1 cellular context compared by ENCODE assay signal in the genomic region with DNA sequence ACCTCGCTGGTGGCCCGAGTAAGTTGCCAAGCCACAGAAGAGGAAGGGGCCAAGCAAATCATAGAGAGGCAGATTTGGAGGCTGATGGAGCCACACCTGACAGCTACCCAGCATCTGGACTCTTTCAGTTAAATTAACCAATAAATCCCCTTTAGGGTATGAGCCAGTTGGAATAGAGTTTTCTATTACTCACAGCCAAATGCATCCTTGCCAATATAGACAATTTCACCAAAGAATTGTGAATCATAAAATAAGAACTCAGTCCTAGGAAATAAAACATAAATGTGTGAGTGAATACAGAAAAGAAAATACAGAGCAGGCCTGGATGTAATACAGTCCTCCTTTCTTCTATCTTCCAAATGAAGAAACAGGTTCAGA.
TF ChIP-seq lines count a peak whose summit lies in the region.

No MANE protein-coding gene starts in this region.

TF ChIP-seq in SK-N-SH, 30 proteins besides CTCF, POLR2A, EP300 and RAD21 (continued from another document):
- TF ChIP-seq FOXJ3 (CRISPR knock-in tag; IDR thresholded peaks at IDR 0.05) (no peak), TAF1 (IDR thresholded peaks at IDR 0.05; ENCODE audit: borderline replicate concordance, low read depth, low read length) (no peak), SMC3 (IDR thresholded peaks at IDR 0.05; ENCODE audit: low read depth, low read length) (no peak), JUND (IDR thresholded peaks at IDR 0.05) (peak; percentile 75), TEAD4 (IDR thresholded peaks at IDR 0.05; ENCODE audit: borderline replicate concordance, insufficient read depth) (peak; percentile 47; the same call in 1 of the 2 replicates), GABPA (IDR thresholded peaks at IDR 0.05; ENCODE audit: low read depth) (no peak), FOXM1 (IDR thresholded peaks at IDR 0.05; ENCODE audit: low read depth) (peak; percentile 72; the same call in 1 of the 2 replicates), TCF12 (IDR thresholded peaks at IDR 0.05) (peak; percentile 98), EZH2phosphoT487 (IDR thresholded peaks at IDR 0.05; ENCODE audit: borderline replicate concordance, low read depth) (no peak), MXI1 (IDR thresholded peaks at IDR 0.05; ENCODE audit: low read depth, low read length) (no peak), NFIC (IDR thresholded peaks at IDR 0.05; ENCODE audit: borderline replicate concordance) (peak; percentile 89), RXRA (IDR thresholded peaks at IDR 0.05; ENCODE audit: borderline replicate concordance, low read depth) (peak; percentile 67; the same call in 1 of the 2 replicates), SIN3A (IDR thresholded peaks at IDR 0.05; ENCODE audit: borderline replicate concordance, low read depth, low read length) (no peak), POLR2AphosphoS5 (IDR thresholded peaks at IDR 0.05; ENCODE audit: low read depth, low read length) (peak; percentile 44; the same call in 1 of the 2 replicates), YY1 (IDR thresholded peaks at IDR 0.05; ENCODE audit: low read depth) (no peak), CHD2 (IDR thresholded peaks at IDR 0.05; ENCODE audit: low read length, partially characterized antibody) (no peak), RFX5 (IDR thresholded peaks at IDR 0.05; ENCODE audit: low read length) (no peak), FOSL2 (IDR thresholded peaks at IDR 0.05; ENCODE audit: borderline replicate concordance, low read depth) (peak; percentile 57; the same call in 1 of the 2 replicates), MEF2A (IDR thresholded peaks at IDR 0.05; ENCODE audit: borderline replicate concordance, low read depth) (0 out of 2 replicates have a peak, but pooled peaks have one; percentile 9)
- TF ChIP-seq, protein P1, sequence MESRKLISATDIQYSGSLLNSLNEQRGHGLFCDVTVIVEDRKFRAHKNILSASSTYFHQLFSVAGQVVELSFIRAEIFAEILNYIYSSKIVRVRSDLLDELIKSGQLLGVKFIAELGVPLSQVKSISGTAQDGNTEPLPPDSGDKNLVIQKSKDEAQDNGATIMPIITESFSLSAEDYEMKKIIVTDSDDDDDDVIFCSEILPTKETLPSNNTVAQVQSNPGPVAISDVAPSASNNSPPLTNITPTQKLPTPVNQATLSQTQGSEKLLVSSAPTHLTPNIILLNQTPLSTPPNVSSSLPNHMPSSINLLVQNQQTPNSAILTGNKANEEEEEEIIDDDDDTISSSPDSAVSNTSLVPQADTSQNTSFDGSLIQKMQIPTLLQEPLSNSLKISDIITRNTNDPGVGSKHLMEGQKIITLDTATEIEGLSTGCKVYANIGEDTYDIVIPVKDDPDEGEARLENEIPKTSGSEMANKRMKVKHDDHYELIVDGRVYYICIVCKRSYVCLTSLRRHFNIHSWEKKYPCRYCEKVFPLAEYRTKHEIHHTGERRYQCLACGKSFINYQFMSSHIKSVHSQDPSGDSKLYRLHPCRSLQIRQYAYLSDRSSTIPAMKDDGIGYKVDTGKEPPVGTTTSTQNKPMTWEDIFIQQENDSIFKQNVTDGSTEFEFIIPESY (IDR thresholded peaks at IDR 0.05; ENCODE audit: borderline replicate concordance, low read depth): no peak
- TF ChIP-seq, protein P2, sequence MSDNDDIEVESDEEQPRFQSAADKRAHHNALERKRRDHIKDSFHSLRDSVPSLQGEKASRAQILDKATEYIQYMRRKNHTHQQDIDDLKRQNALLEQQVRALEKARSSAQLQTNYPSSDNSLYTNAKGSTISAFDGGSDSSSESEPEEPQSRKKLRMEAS (IDR thresholded peaks at IDR 0.05; ENCODE audit: low read depth): no peak
- TF ChIP-seq, protein P3, sequence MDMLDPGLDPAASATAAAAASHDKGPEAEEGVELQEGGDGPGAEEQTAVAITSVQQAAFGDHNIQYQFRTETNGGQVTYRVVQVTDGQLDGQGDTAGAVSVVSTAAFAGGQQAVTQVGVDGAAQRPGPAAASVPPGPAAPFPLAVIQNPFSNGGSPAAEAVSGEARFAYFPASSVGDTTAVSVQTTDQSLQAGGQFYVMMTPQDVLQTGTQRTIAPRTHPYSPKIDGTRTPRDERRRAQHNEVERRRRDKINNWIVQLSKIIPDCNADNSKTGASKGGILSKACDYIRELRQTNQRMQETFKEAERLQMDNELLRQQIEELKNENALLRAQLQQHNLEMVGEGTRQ (IDR thresholded peaks at IDR 0.05; ENCODE audit: borderline replicate concordance, low read depth, low read length): no peak
- TF ChIP-seq, protein P4, sequence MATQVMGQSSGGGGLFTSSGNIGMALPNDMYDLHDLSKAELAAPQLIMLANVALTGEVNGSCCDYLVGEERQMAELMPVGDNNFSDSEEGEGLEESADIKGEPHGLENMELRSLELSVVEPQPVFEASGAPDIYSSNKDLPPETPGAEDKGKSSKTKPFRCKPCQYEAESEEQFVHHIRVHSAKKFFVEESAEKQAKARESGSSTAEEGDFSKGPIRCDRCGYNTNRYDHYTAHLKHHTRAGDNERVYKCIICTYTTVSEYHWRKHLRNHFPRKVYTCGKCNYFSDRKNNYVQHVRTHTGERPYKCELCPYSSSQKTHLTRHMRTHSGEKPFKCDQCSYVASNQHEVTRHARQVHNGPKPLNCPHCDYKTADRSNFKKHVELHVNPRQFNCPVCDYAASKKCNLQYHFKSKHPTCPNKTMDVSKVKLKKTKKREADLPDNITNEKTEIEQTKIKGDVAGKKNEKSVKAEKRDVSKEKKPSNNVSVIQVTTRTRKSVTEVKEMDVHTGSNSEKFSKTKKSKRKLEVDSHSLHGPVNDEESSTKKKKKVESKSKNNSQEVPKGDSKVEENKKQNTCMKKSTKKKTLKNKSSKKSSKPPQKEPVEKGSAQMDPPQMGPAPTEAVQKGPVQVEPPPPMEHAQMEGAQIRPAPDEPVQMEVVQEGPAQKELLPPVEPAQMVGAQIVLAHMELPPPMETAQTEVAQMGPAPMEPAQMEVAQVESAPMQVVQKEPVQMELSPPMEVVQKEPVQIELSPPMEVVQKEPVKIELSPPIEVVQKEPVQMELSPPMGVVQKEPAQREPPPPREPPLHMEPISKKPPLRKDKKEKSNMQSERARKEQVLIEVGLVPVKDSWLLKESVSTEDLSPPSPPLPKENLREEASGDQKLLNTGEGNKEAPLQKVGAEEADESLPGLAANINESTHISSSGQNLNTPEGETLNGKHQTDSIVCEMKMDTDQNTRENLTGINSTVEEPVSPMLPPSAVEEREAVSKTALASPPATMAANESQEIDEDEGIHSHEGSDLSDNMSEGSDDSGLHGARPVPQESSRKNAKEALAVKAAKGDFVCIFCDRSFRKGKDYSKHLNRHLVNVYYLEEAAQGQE (IDR thresholded peaks at IDR 0.05; ENCODE audit: low read depth, low read length): no peak
